In genomic region chr13:47081246-47081645, GRCh38 we compare ENCODE assay signal across 26 cellular contexts.
"Had no signal": no experiment of that assay in that cellular context is flagged by ENCODE, and none has a peak within 500 bp of the region (broad histone marks: within the 10 kb centered on the region; RNA-seq: fewer than 3 reads in every experiment).

No MANE protein-coding gene starts in this region.

- H3K9me3 ChIP-seq: colonic mucosa, esophagus squamous epithelium, lower lobe of right lung, pancreas, right atrium auricular region, stomach, thoracic aorta, transverse colon, vagina had no signal

- H3K36me3 ChIP-seq: colonic mucosa, esophagus squamous epithelium, heart right ventricle, lower lobe of right lung, pancreas, right atrium auricular region, stomach, thoracic aorta, transverse colon, vagina had no signal

- H3K27ac Mint-ChIP-seq: dendritic cell treated with granulocyte-macrophage colony-stimulating factor and Interleukin-4, amounts not matched to agents 40 ng/mL and 50 ng/mL, for 4 days; naive thymus-derived CD8-positive, alpha-beta T cell; nephron progenitor cell had no signal

- H3K4me3 ChIP-seq: colonic mucosa, esophagus squamous epithelium, heart right ventricle, lower lobe of right lung, pancreas, right atrium auricular region, smooth muscle cell, stomach, thoracic aorta, transverse colon, vagina had no signal

- H3K27me3 ChIP-seq: colonic mucosa, heart right ventricle, pancreas, right atrium auricular region, stomach, transverse colon, vagina had no signal

- H3K9me3 Mint-ChIP-seq: dendritic cell treated with granulocyte-macrophage colony-stimulating factor and Interleukin-4, amounts not matched to agents 40 ng/mL and 50 ng/mL, for 4 days had no signal

- H3K4me3 Mint-ChIP-seq: dendritic cell treated with granulocyte-macrophage colony-stimulating factor and Interleukin-4, amounts not matched to agents 40 ng/mL and 50 ng/mL, for 4 days; naive thymus-derived CD8-positive, alpha-beta T cell; nephron progenitor cell had no signal

- DNase-seq: colonic mucosa; effector memory CD4-positive, alpha-beta T cell; erythroblast; esophagus squamous epithelium; foreskin melanocyte; glutamatergic neuron; heart right ventricle; left ventricle myocardium superior; lower lobe of right lung; naive thymus-derived CD8-positive, alpha-beta T cell; nephron progenitor cell; pancreas; stimulated activated CD4-positive, alpha-beta T cell treated with anti-CD3 and anti-CD28 coated beads, Interleukin-12 subunit alpha, Interleukin-12 subunit beta, amount 100 ng/mL, for 4 hours; stimulated activated CD4-positive, alpha-beta T cell treated with anti-CD3 and anti-CD28 coated beads, Interleukin-1b, Interleukin-23, amount 100 ng/mL, for 48 hours; stimulated activated CD4-positive, alpha-beta T cell treated with anti-CD3 and anti-CD28 coated beads, Interleukin-4, amount 100 ng/mL, for 1 hour; stimulated activated CD8-positive, alpha-beta memory T cell treated with anti-CD3 and anti-CD28 coated beads, Interleukin-4, amount 100 ng/mL, for 48 hours; stimulated activated naive CD4-positive, alpha-beta T cell treated with Interleukin-2 at 50 U/mL for 16 hours; stomach; transverse colon had no signal

- H3K36me3 Mint-ChIP-seq: naive thymus-derived CD8-positive, alpha-beta T cell had no signal

- H3K27me3 Mint-ChIP-seq: dendritic cell treated with granulocyte-macrophage colony-stimulating factor and Interleukin-4, amounts not matched to agents 40 ng/mL and 50 ng/mL, for 4 days; progenitor cell of endocrine pancreas had no signal

- H3K4me1 ChIP-seq: colonic mucosa, esophagus squamous epithelium, heart right ventricle, lower lobe of right lung, pancreas, right atrium auricular region, transverse colon, vagina had no signal

- H3K4me2 ChIP-seq: smooth muscle cell had no signal

- H3K4me1 Mint-ChIP-seq: naive thymus-derived CD8-positive, alpha-beta T cell; nephron progenitor cell had no signal

- ATAC-seq: heart right ventricle; left ventricle myocardium superior; lower lobe of right lung; naive thymus-derived CD8-positive, alpha-beta T cell; pancreas; sciatic nerve had no signal

- H3K27ac ChIP-seq: colonic mucosa, esophagus squamous epithelium, heart right ventricle, lower lobe of right lung, pancreas, right atrium auricular region, stomach, thoracic aorta, transverse colon, vagina had no signal
